ENCODE assay signal across 1 cellular context in genomic region chr6:134405386-134406087, GRCh38.
TF ChIP-seq lines count a peak whose summit lies in the region.

No MANE protein-coding gene starts in this region.

TF ChIP-seq in H1, 55 proteins besides CTCF, POLR2A, EP300 and RAD21 (continued from another document):
- no peak for TF ChIP-seq GABPA (IDR thresholded peaks at IDR 0.05; ENCODE audit: borderline replicate concordance, insufficient read depth, low read length)
